In the genomic region with DNA sequence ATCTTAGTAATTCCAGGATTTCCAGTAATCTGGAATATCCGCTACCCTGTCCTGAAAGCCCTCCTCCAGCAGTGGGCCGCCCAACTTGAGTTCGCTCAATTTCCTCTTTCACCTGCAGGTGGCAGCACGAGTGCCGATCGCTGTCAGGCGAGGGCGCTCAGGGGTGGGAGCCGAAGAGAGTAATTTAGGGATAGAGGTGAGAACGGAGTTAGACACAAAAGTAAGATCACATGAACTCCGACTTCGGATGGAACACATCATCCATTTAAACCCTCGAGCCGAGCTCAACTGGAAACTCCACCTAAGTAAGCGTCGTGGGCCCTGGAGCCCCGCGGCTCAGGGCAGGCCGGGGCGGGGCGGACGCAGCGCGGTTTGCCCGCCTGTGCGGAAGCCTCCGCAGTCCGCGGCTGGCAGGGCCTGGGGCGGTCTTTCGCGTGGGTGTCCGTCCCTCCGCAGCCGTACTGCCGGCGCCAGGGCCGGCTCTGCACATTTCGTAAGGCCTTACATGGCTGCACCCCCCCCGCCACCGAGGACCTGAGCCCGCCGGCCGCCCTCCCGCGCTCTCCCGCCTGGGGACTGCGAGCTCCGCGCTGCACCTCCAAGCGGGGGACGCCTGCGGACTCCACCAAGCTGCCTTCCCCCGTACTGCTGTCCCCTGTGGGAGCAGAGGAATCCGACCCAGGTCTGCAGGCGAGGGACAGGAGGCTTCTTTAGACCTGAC, we compare ENCODE assay signal across 8 cellular contexts.
DNase-seq lines count a peak whose midpoint lies in the region; ATAC-seq, FAIRE-seq and TF ChIP-seq lines count a peak whose summit lies in the region.

No MANE protein-coding gene starts in this region.

- POLR2A ChIA-PET in endothelial cell of umbilical vein (lab: Charles Lee): no interaction called here

- no peak for TF ChIP-seq POLR2A in endothelial cell of umbilical vein (IDR thresholded peaks at IDR 0.05; ENCODE audit: low read depth, low read length)

- no peaks in the 10 kb centered on the region for H3K79me2 ChIP-seq in endothelial cell of umbilical vein (ENCODE audit: control insufficient read depth, insufficient read depth, low read length)

- no peaks in the 10 kb centered on the region for H3K36me3 ChIP-seq in endothelial cell of umbilical vein (ENCODE audit: control insufficient read depth in 2 of 2, extremely low read depth in 1 of 2, insufficient read depth in 2 of 2, low read length in 2 of 2)

- H3K4me2 ChIP-seq in endothelial cell of umbilical vein (ENCODE audit: insufficient read depth, low read length): peak overlapping the region; percentile 89

- H3K4me3 ChIP-seq in endothelial cell of umbilical vein (replicated peaks in 1 of 3; ENCODE audit: insufficient read depth in 1 of 3, low read depth in 1 of 3, low read length in 3 of 3): peak overlapping the region; percentile 43 to 62 (median 57)

- H2AFZ ChIP-seq in endothelial cell of umbilical vein (ENCODE audit: low read depth, low read length): peak overlapping the region; percentile 96

- H3K4me1 ChIP-seq in endothelial cell of umbilical vein (ENCODE audit: control insufficient read depth, extremely low read depth, insufficient read depth, low read length): no peaks in the 10 kb centered on the region

- H3K9me3 ChIP-seq in endothelial cell of umbilical vein (replicated peaks; ENCODE audit: control insufficient read depth, insufficient read depth, low read length): no peaks in the 10 kb centered on the region

- TF ChIP-seq CTCF in endothelial cell of umbilical vein (IDR thresholded peaks at IDR 0.05; ENCODE audit: extremely low read depth in 1 of 2, insufficient read depth in 1 of 2, low read depth in 1 of 2, low read length in 2 of 2): peak; percentile 82 to 83

- H3K9ac ChIP-seq in endothelial cell of umbilical vein (replicated peaks; ENCODE audit: extremely low read depth, insufficient read depth, low read length): peak overlapping the region; percentile 18

- BruUV-seq in endothelial cell of umbilical vein (replicated peaks; lab: Mats Ljungman, UMichigan): no TSS peak

- no peaks in the 10 kb centered on the region for H3K9me1 ChIP-seq in endothelial cell of umbilical vein (replicated peaks; ENCODE audit: control insufficient read depth, extremely low read depth, insufficient read depth, low read length)

- dilution Hi-C loops in endothelial cell of umbilical vein (cut with MboI; ENCODE audit: extremely low pct_ligation_motif_present, low sequenced_read_pairs): no loop called here

- DNase-seq in CMK (ENCODE audit: low read depth): peak; percentile 56
- DNase-seq in HPDE6-E6E7 (ENCODE audit: extremely low spot score): peak; percentile 84
- DNase-seq in NK-92 treated with Interleukin-12 subunit alpha and Interleukin-12 subunit beta, amount 100 ng/mL, for 24 hours (lab: John Stamatoyannopoulos, UW): peak; percentile 29
- peak; percentile 52 for DNase-seq in activated CD8-positive, alpha-beta memory T cell treated with anti-CD3 and anti-CD28 coated beads, Interleukin-2, amount 50 U/mL, for 1 hour (ENCODE audit: extremely low read depth)
- peak; percentile 84 for DNase-seq in endothelial cell of umbilical vein (ENCODE audit: low read depth, low spot score)
- peak; percentile 43 for DNase-seq in middle frontal gyrus (ENCODE audit: extremely low spot score, low spot score)
- DNase-seq in stimulated activated CD8-positive, alpha-beta memory T cell treated with anti-CD3 and anti-CD28 coated beads, Interleukin-15, amount 100 ng/mL, for 48 hours (ENCODE audit: low read depth in 2 of 2): peak; percentile 66 to 70

- no peak overlapping the region for H3K27ac ChIP-seq in endothelial cell of umbilical vein (ENCODE audit: insufficient read depth, low read depth, low read length)

- intact Hi-C loops in endothelial cell of umbilical vein (cut with micrococcal nuclease): loop anchor here (1.0 to 2.0 kb wide), 5 partner anchors 25 to 161 kb away; a partner anchor contains a TSS

- peaks cover 12 to 24% of the 10 kb centered on the region in 2 experiments for H3K27me3 ChIP-seq in endothelial cell of umbilical vein (ENCODE audit: control insufficient read depth in 2 of 2, insufficient read depth in 2 of 2, low read length in 2 of 2)

- no peaks in the 10 kb centered on the region for H4K20me1 ChIP-seq in endothelial cell of umbilical vein (replicated peaks; ENCODE audit: control insufficient read depth, extremely low read depth, insufficient read depth, low read length)

- CTCF ChIA-PET in endothelial cell of umbilical vein (lab: Charles Lee): interaction anchor here (0.6 to 7.8 kb wide), 22 partner anchors 10 to 170 kb away, joined by 3 to 112 read pairs (median 4); a partner anchor contains a TSS

- FAIRE-seq in endothelial cell of umbilical vein (lab: Jason Lieb, UNC): peak; percentile 84

- peak; percentile 67 for ATAC-seq in GM19468 (IDR thresholded peaks at IDR 0.05; ENCODE audit: extremely low read depth, unreplicated experiment)

TF ChIP-seq in endothelial cell of umbilical vein, 7 proteins besides CTCF, POLR2A, EP300 and RAD21:
- TF ChIP-seq GATA2 (IDR thresholded peaks at IDR 0.05; ENCODE audit: insufficient read depth, insufficient read length, low read depth, low read length): no peak
- no peak for TF ChIP-seq POLR2AphosphoS5 (IDR thresholded peaks at IDR 0.05; ENCODE audit: insufficient read depth, low read depth, low read length)
- TF ChIP-seq MYC (IDR thresholded peaks at IDR 0.05; ENCODE audit: low read depth, low read length): no peak
- TF ChIP-seq EZH2 (IDR thresholded peaks at IDR 0.05; ENCODE audit: borderline replicate concordance, low read depth, low read length, severe bottlenecking): no peak
- TF ChIP-seq, protein P1, sequence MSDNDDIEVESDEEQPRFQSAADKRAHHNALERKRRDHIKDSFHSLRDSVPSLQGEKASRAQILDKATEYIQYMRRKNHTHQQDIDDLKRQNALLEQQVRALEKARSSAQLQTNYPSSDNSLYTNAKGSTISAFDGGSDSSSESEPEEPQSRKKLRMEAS (IDR thresholded peaks at IDR 0.05; ENCODE audit: insufficient read depth, insufficient read length): no peak
- no peak for TF ChIP-seq JUN (IDR thresholded peaks at IDR 0.05; ENCODE audit: borderline replicate concordance, insufficient read depth, insufficient read length, low read depth)
- no peak for TF ChIP-seq FOS (IDR thresholded peaks at IDR 0.05; ENCODE audit: borderline replicate concordance, insufficient read depth, low read length)
TF ChIP-seq in endothelial cell of umbilical vein: peak in this region for 0.

Comparison
In these comparisons a context has a peak if more than half of its experiments do, and no peak if none do; other contexts are left out.
1. DNase-seq: peak in every context shown above with its lines; median percentile 84 in HPDE6-E6E7; 84 in endothelial cell of umbilical vein; 68 in stimulated activated CD8-positive, alpha-beta memory T cell treated with anti-CD3 and anti-CD28 coated beads, Interleukin-15, amount 100 ng/mL, for 48 hours; 56 in CMK; 52 in activated CD8-positive, alpha-beta memory T cell treated with anti-CD3 and anti-CD28 coated beads, Interleukin-2, amount 50 U/mL, for 1 hour; 43 in middle frontal gyrus; 29 in NK-92 treated with Interleukin-12 subunit alpha and Interleukin-12 subunit beta, amount 100 ng/mL, for 24 hours.